ENCODE assay signal across 1 cellular context in the genomic region with DNA sequence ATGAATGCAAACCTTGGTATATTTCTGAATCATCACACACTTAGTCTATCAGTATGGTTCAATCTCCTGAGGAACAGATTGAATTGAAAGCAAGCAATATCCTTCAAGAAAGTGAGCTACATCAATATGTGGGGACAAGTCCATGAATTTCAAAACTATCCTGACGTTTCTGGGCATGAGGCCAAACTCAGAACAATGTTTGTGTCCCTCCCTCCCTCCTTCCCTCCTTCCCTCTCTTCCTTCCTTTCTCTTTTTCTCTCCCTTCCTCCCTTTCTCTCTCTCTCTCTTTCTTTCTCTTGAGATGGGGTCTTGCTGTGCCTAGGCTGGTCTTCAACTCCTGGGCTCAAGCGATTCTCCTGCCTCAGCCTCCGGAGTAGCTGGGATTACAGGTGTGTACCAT.
TF ChIP-seq lines count a peak whose summit lies in the region.

No MANE protein-coding gene starts in this region.

TF ChIP-seq in endothelial cell of umbilical vein, 7 proteins besides CTCF, POLR2A, EP300 and RAD21 (continued from another document):
- TF ChIP-seq EZH2 (IDR thresholded peaks at IDR 0.05; ENCODE audit: borderline replicate concordance, low read depth, low read length, severe bottlenecking) (no peak), MYC (IDR thresholded peaks at IDR 0.05; ENCODE audit: low read depth, low read length) (no peak), GATA2 (IDR thresholded peaks at IDR 0.05; ENCODE audit: insufficient read depth, insufficient read length, low read depth, low read length) (no peak), POLR2AphosphoS5 (IDR thresholded peaks at IDR 0.05; ENCODE audit: insufficient read depth, low read depth, low read length) (no peak), JUN (IDR thresholded peaks at IDR 0.05; ENCODE audit: borderline replicate concordance, insufficient read depth, insufficient read length, low read depth) (no peak), FOS (IDR thresholded peaks at IDR 0.05; ENCODE audit: borderline replicate concordance, insufficient read depth, low read length) (no peak)
